Comparison of ENCODE assay signal across 11 cellular contexts in genomic region chr13:30880756-30881155, GRCh38. TPM values are rescaled to one million over a fixed set of nuclear protein-coding genes. Genes with fewer than 3 reads are reported as not detected.
A peak's percentile ranks its signal among the peaks of the same experiment; 100 is the strongest.
DNase-seq lines count a peak whose midpoint lies in the region; ATAC-seq and TF ChIP-seq lines count a peak whose summit lies in the region.
"Had no signal": no experiment of that assay in that cellular context is flagged by ENCODE, and none has a peak within 500 bp of the region (broad histone marks: within the 10 kb centered on the region; RNA-seq: fewer than 3 reads in every experiment).

No MANE protein-coding gene starts in this region.

- H3K27ac ChIP-seq in sigmoid colon: peak overlapping the region; percentile 10 to 74 (median 50)

- TF ChIP-seq EP300 in sigmoid colon (IDR thresholded peaks at IDR 0.05): no peak

- intact Hi-C loops in left cardiac atrium (cut with DNase I): no loop called here
- intact Hi-C loops in sigmoid colon (cut with DNase I): no loop called here

- no peak for TF ChIP-seq POLR2A in sigmoid colon (IDR thresholded peaks at IDR 0.05)

- TF ChIP-seq CTCF in astrocyte of the spinal cord (IDR thresholded peaks at IDR 0.05; ENCODE audit: low read depth, low read length) (no peak), sigmoid colon (IDR thresholded peaks at IDR 0.05) (no peak)

- H3K36me3 ChIP-seq in sigmoid colon: no peaks in the 10 kb centered on the region

- in situ Hi-C loops in astrocyte of the spinal cord (cut with HindIII; ENCODE audit: low sequenced_read_pairs): no loop called here

- no peaks in the 10 kb centered on the region for H3K9me3 ChIP-seq in sigmoid colon

- peak; percentile 78 to 92 for ATAC-seq in left cardiac atrium
- ATAC-seq: stimulated activated memory B cell treated with anti-CD40 and anti-IgM and Interleukin-4, amounts not matched to agents 10 μg/mL and 1 μg/mL and 100 μg/mL, for 72 hours had no signal

- H3K4me1 ChIP-seq in sigmoid colon: peaks cover 0 to 29% (median 18%) of the 10 kb centered on the region in 4 donors

- H3K27me3 ChIP-seq in sigmoid colon: no peaks in the 10 kb centered on the region

- H3K4me3 ChIP-seq in astrocyte of the spinal cord (ENCODE audit: low read depth, low read length): no peak overlapping the region
- no peak overlapping the region for H3K4me3 ChIP-seq in sigmoid colon

- DNase-seq in EH (ENCODE audit: low read depth) (peak; percentile 94), astrocyte of the spinal cord (ENCODE audit: low read depth, low spot score) (peak; percentile 93), left cardiac atrium (no peak), sigmoid colon (no peak), NOMO-1 treated with DMSO at 0.1 percent for 48 hours (lab: John Stamatoyannopoulos, UW; ENCODE audit: unreplicated experiment) (no peak), NCI-H345 (lab: John Stamatoyannopoulos, UW) (no peak), ureter (ENCODE audit: low spot score) (no peak), NCI-H524 treated with DMSO at 0.1 percent for 48 hours (lab: John Stamatoyannopoulos, UW) (no peak)
- DNase-seq: activated effector memory CD4-positive, alpha-beta T cell treated with anti-CD3 and anti-CD28 coated beads, Interleukin-2, amount 50 U/mL, for 16 hours had no signal

- 70 to 76% methylated on average over 4 of the region's 4 CpGs for WGBS in sigmoid colon, 2 donors

RNA-seq across cellular contexts. Expression of gene MEDAG, which starts 25.3 kb away (rescaled TPM):
- 10 to 100 TPM in 1 of 2 donors, 1 to 10 TPM in 1; 9.6 to 36.7 TPM for total RNA-seq in left cardiac atrium
- 10 to 100 TPM; 14.3 to 42.1 (median 20.1) TPM for total RNA-seq in sigmoid colon
- polyA plus RNA-seq in sigmoid colon: 10 to 100 TPM in 1 of 3 donors, 1 to 10 TPM in 2; 1.4 to 18.0 (median 5.0) TPM
- 6.6 TPM for total RNA-seq in ureter

RNA-seq across cellular contexts. Expression of gene TEX26, which starts 51.7 kb away (rescaled TPM):
- total RNA-seq in left cardiac atrium: under 1 TPM; 0.15 to 0.37 TPM
- total RNA-seq in sigmoid colon: not detected
- polyA plus RNA-seq in sigmoid colon: not detected
- not detected for total RNA-seq in ureter
- total RNA-seq: pulmonary artery endothelial cell had no signal

Comparison
In these comparisons a context has a peak if more than half of its experiments do, and no peak if none do; other contexts are left out.
1. DNase-seq: peak in EH (single experiment) and astrocyte of the spinal cord (single experiment); none in left cardiac atrium (single experiment), sigmoid colon (single experiment), NOMO-1 treated with DMSO at 0.1 percent for 48 hours (single experiment), NCI-H345 (single experiment), ureter (single experiment) and NCI-H524 treated with DMSO at 0.1 percent for 48 hours (single experiment).